Comparison of ENCODE assay signal across 29 cellular contexts in the genomic region with DNA sequence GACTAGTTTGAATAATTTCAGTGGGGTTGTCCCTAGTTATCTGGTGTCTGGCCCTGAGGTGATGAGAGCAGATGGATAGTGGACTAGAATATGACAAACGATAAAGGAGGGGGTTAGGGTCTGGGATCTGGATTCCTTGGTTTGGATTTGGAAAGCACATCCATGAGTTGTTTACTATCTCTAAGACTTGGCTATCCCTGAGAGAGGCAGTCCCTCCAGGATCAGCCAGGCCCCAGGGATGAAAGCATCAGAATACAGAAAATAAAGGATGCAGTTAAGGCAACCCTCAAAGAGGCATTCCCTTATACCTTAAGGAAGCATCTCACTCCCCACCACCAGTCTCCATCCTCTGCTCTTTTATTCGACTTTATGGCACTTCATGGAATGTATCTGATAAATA.
"Had no signal": no experiment of that assay in that cellular context is flagged by ENCODE, and none has a peak within 500 bp of the region (broad histone marks: within the 10 kb centered on the region; RNA-seq: fewer than 3 reads in every experiment).

No MANE protein-coding gene starts in this region.

- H3K27ac Mint-ChIP-seq: activated B cell treated with CpG ODN at 0.5 μM for 24 hours; activated CD8-positive, alpha-beta T cell treated with anti-CD3 and anti-CD28 coated beads for 36 hours; activated naive CD8-positive, alpha-beta T cell; activated T-helper 17 cell treated with anti-CD3 and anti-CD28 coated beads, Interleukin-2, amount 50 U/mL, for 72 hours; T-helper 17 cell; T-helper 2 cell treated with Interferon-gamma antibody and Interleukin-4, amounts not matched to agents 5 μg/mL and 100 μg/mL, for 36 hours had no signal

- H3K4me3 ChIP-seq: colonic mucosa, esophagus squamous epithelium, gastroesophageal sphincter had no signal

- ATAC-seq: activated CD4-positive, CD25-positive, alpha-beta regulatory T cell treated with anti-CD3 and anti-CD28 coated beads, Interleukin-2, amount 50 U/mL, for 24 hours; activated CD8-positive, alpha-beta T cell treated with anti-CD3 and anti-CD28 coated beads for 36 hours; activated T-cell treated with anti-CD3 and anti-CD28 coated beads, Interleukin-2, amount 50 U/mL, for 4 hours; activated T-helper 17 cell treated with anti-CD3 and anti-CD28 coated beads, Interleukin-2, amount 50 U/mL, for 72 hours; gastroesophageal sphincter; T-helper 17 cell had no signal

- H3K36me3 ChIP-seq: brain microvascular endothelial cell, colonic mucosa, esophagus squamous epithelium, gastroesophageal sphincter, WERI-Rb-1 had no signal

- H3K4me1 ChIP-seq: colonic mucosa, gastroesophageal sphincter had no signal

- H3K9me3 Mint-ChIP-seq: activated CD8-positive, alpha-beta T cell treated with anti-CD3 and anti-CD28 coated beads for 36 hours; activated T-cell treated with anti-CD3 and anti-CD28 coated beads, Interleukin-2, amount 50 U/mL, for 4 hours; activated T-helper 17 cell treated with anti-CD3 and anti-CD28 coated beads, Interleukin-2, amount 50 U/mL, for 72 hours; T-helper 2 cell treated with Interferon-gamma antibody and Interleukin-4, amounts not matched to agents 5 μg/mL and 100 μg/mL, for 36 hours had no signal

- H3K4me3 Mint-ChIP-seq: activated B cell treated with CpG ODN at 0.5 μM for 24 hours; activated CD8-positive, alpha-beta T cell treated with anti-CD3 and anti-CD28 coated beads for 36 hours; activated naive CD8-positive, alpha-beta T cell; activated T-cell treated with anti-CD3 and anti-CD28 coated beads, Interleukin-2, amount 50 U/mL, for 4 hours; activated T-helper 17 cell treated with anti-CD3 and anti-CD28 coated beads, Interleukin-2, amount 50 U/mL, for 72 hours; T-helper 17 cell; T-helper 2 cell treated with Interferon-gamma antibody and Interleukin-4, amounts not matched to agents 5 μg/mL and 100 μg/mL, for 36 hours had no signal

- H3K36me3 Mint-ChIP-seq: activated naive CD8-positive, alpha-beta T cell had no signal

- H3K9me3 ChIP-seq: colonic mucosa, esophagus squamous epithelium, gastroesophageal sphincter had no signal

- DNase-seq: activated B cell treated with CpG ODN at 0.5 μM for 24 hours; activated CD4-positive, alpha-beta T cell treated with anti-CD3 and anti-CD28 coated beads for 48 hours; activated CD4-positive, alpha-beta T cell treated with anti-CD3 and anti-CD28 coated beads, Interleukin-2, amount 50 U/mL, for 1 hour; activated CD4-positive, alpha-beta T cell treated with anti-CD3 and anti-CD28 coated beads, Interleukin-2, amount 50 U/mL, for 48 hours; activated CD8-positive, alpha-beta memory T cell treated with anti-CD3 and anti-CD28 coated beads for 24 hours; activated CD8-positive, alpha-beta T cell treated with anti-CD3 and anti-CD28 coated beads for 36 hours; activated effector memory CD4-positive, alpha-beta T cell treated with Interleukin-2 at 50 U/mL for 16 hours; activated gamma-delta T cell treated with Interleukin-2 at 50 U/mL for 16 hours; activated naive CD4-positive, alpha-beta T cell treated with anti-CD3 and anti-CD28 coated beads, Interleukin-2, amount 50 U/mL, for 16 hours; activated naive CD4-positive, alpha-beta T cell treated with Interleukin-2 at 50 U/mL for 16 hours; activated T-cell treated with anti-CD3 and anti-CD28 coated beads, Interleukin-2, amount 50 U/mL, for 4 hours; amniotic stem cell; anterior cingulate cortex; brain microvascular endothelial cell; caudate nucleus; colonic mucosa; effector CD8-positive, alpha-beta T cell; esophagus squamous epithelium; foreskin melanocyte; T-helper 1 cell; T-helper 17 cell; T1000; WERI-Rb-1 had no signal

- H3K4me1 Mint-ChIP-seq: activated B cell treated with CpG ODN at 0.5 μM for 24 hours; activated T-helper 17 cell treated with anti-CD3 and anti-CD28 coated beads, Interleukin-2, amount 50 U/mL, for 72 hours; T-helper 17 cell had no signal

- H3K27ac ChIP-seq: brain microvascular endothelial cell, colonic mucosa, epithelial cell of prostate, esophagus squamous epithelium, gastroesophageal sphincter, WERI-Rb-1 had no signal

- H3K27me3 ChIP-seq: brain microvascular endothelial cell, colonic mucosa, esophagus squamous epithelium, gastroesophageal sphincter had no signal
